Comparison of ENCODE assay signal across 15 cellular contexts in the genomic region with DNA sequence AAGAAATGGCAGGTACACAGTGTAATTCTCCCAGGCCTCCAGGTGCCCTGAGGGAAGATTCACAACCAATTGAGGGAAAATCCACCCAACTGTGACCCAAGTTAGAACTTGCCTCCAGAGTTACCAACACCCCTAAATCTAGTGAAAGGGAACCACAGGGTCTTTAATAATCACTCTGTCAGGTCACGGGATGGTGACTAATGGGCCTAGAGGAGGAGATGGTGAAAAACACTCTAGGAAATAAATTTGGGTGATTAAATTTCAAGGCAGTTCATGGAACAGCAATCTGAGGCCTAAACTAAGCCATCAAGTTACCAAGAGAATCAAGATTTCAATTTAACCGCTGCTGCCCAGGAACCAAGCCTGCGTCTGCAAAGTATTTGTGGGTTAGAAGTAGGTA.
"Had no signal": no experiment of that assay in that cellular context is flagged by ENCODE, and none has a peak within 500 bp of the region (broad histone marks: within the 10 kb centered on the region; RNA-seq: fewer than 3 reads in every experiment).

No MANE protein-coding gene starts in this region.

- H3K27me3 ChIP-seq: thyroid gland, vagina had no signal

- H3K4me3 Mint-ChIP-seq: activated naive CD8-positive, alpha-beta T cell; stimulated activated memory B cell treated with anti-CD40 and anti-IgM and Interleukin-4, amounts not matched to agents 10 μg/mL and 1 μg/mL and 100 μg/mL, for 72 hours had no signal

- DNase-seq: activated CD4-positive, alpha-beta T cell treated with anti-CD3 and anti-CD28 coated beads, Interleukin-2, amount 50 U/mL, for 1 hour; activated CD8-positive, alpha-beta memory T cell treated with anti-CD3 and anti-CD28 coated beads for 24 hours; activated gamma-delta T cell treated with Interleukin-2 at 50 U/mL for 16 hours; amniotic stem cell; effector memory CD4-positive, alpha-beta T cell; heart right ventricle; mesendoderm; stimulated activated CD4-positive, alpha-beta T cell treated with anti-CD3 and anti-CD28 coated beads, Interleukin-2, amount 100 ng/mL, for 48 hours; T-helper 9 cell; thyroid gland had no signal

- H3K9ac ChIP-seq: parathyroid adenoma had no signal

- H3K27ac Mint-ChIP-seq: activated naive CD8-positive, alpha-beta T cell; stimulated activated memory B cell treated with anti-CD40 and anti-IgM and Interleukin-4, amounts not matched to agents 10 μg/mL and 1 μg/mL and 100 μg/mL, for 72 hours had no signal

- H3K4me1 ChIP-seq: vagina had no signal

- H3K4me3 ChIP-seq: heart right ventricle, thyroid gland, vagina had no signal

- H3K36me3 ChIP-seq: heart right ventricle, thyroid gland, vagina had no signal

- H3K36me3 Mint-ChIP-seq: activated naive CD8-positive, alpha-beta T cell; stimulated activated memory B cell treated with anti-CD40 and anti-IgM and Interleukin-4, amounts not matched to agents 10 μg/mL and 1 μg/mL and 100 μg/mL, for 72 hours had no signal

- H3K4me1 Mint-ChIP-seq: stimulated activated memory B cell treated with anti-CD40 and anti-IgM and Interleukin-4, amounts not matched to agents 10 μg/mL and 1 μg/mL and 100 μg/mL, for 72 hours had no signal

- ATAC-seq: activated CD4-positive, CD25-positive, alpha-beta regulatory T cell treated with anti-CD3 and anti-CD28 coated beads, Interleukin-2, amount 50 U/mL, for 24 hours; stimulated activated memory B cell treated with anti-CD40 and anti-IgM and Interleukin-4, amounts not matched to agents 10 μg/mL and 1 μg/mL and 100 μg/mL, for 72 hours had no signal

- H3K9me3 Mint-ChIP-seq: stimulated activated memory B cell treated with anti-CD40 and anti-IgM and Interleukin-4, amounts not matched to agents 10 μg/mL and 1 μg/mL and 100 μg/mL, for 72 hours had no signal

- H3K9me3 ChIP-seq: heart right ventricle, thyroid gland, vagina had no signal

- H3K27ac ChIP-seq: parathyroid adenoma, thyroid gland, vagina had no signal
